1 cellular context compared by ENCODE assay signal in genomic region chr18:23523429-23524212, GRCh38.
TF ChIP-seq lines count a peak whose summit lies in the region.

No MANE protein-coding gene starts in this region.

TF ChIP-seq in GM12878, 131 proteins besides CTCF, POLR2A, EP300 and RAD21 (continued from another document and continues in another):
- TF ChIP-seq ZBTB11 (CRISPR knock-in tag; IDR thresholded peaks at IDR 0.05) (no peak), PKNOX1 (IDR thresholded peaks at IDR 0.05) (peak; percentile 65; the same call in 1 of the 2 replicates), PAX5 (IDR thresholded peaks at IDR 0.05; ENCODE audit: borderline replicate concordance, low read depth, low read length) (no peak), MTA2 (IDR thresholded peaks at IDR 0.05; ENCODE audit: low read depth) (no peak), JUND (IDR thresholded peaks at IDR 0.05; ENCODE audit: low read depth, low read length) (no peak), RELA (IDR thresholded peaks at IDR 0.05; ENCODE audit: borderline replicate concordance, partially characterized antibody) (no peak), ESRRA (IDR thresholded peaks at IDR 0.05; ENCODE audit: low read length) (no peak), MXI1 (IDR thresholded peaks at IDR 0.05; ENCODE audit: low read depth, low read length) (no peak), DPF2 (IDR thresholded peaks at IDR 0.05) (no peak), CBX5 (IDR thresholded peaks at IDR 0.05; ENCODE audit: low read depth) (no peak), ZNF622 (IDR thresholded peaks at IDR 0.05) (no peak), WRNIP1 (IDR thresholded peaks at IDR 0.05; ENCODE audit: borderline replicate concordance, low read depth, low read length) (no peak), RCOR1 (conservative IDR thresholded peaks at IDR 0.05; ENCODE audit: low read depth, low read length) (no peak), CHD2 (IDR thresholded peaks at IDR 0.05; ENCODE audit: borderline replicate concordance, low read depth, low read length) (no peak), FOXK2 (IDR thresholded peaks at IDR 0.05) (no peak), ZNF24 (IDR thresholded peaks at IDR 0.05) (no peak), STAT3 (IDR thresholded peaks at IDR 0.05; ENCODE audit: low read depth, low read length) (no peak), GATAD2B (conservative IDR thresholded peaks at IDR 0.05; ENCODE audit: low read depth) (no peak), BRCA1 (IDR thresholded peaks at IDR 0.05; ENCODE audit: low read depth, low read length) (no peak), SREBF1 (IDR thresholded peaks at IDR 0.05; ENCODE audit: low read length) (no peak), KAT2A (conservative IDR thresholded peaks at IDR 0.05; ENCODE audit: control insufficient read depth, low read depth, low read length) (no peak), JUNB (IDR thresholded peaks at IDR 0.05) (peak; percentile 51), ZSCAN29 (IDR thresholded peaks at IDR 0.05) (no peak), CEBPB (IDR thresholded peaks at IDR 0.05; ENCODE audit: borderline replicate concordance in 1 of 2, low read depth in 2 of 2, low read length in 2 of 2) (no peak), NFXL1 (IDR thresholded peaks at IDR 0.05; ENCODE audit: borderline replicate concordance) (no peak), ZNF384 (IDR thresholded peaks at IDR 0.05; ENCODE audit: borderline replicate concordance, low read depth, low read length) (peak; percentile 55), SPI1 (IDR thresholded peaks at IDR 0.05; ENCODE audit: borderline replicate concordance, insufficient read depth, low read depth, low read length) (peak; percentile 72), SIX5 (IDR thresholded peaks at IDR 0.05; ENCODE audit: low read depth, low read length, severe bottlenecking) (no peak), MYC (IDR thresholded peaks at IDR 0.05; ENCODE audit: insufficient read depth, insufficient read length, insufficient replicate concordance, low read length, severe bottlenecking) (no peak), NR2F1 (conservative IDR thresholded peaks at IDR 0.05) (no peak), MYB (IDR thresholded peaks at IDR 0.05; ENCODE audit: borderline replicate concordance, low read depth, low read length) (no peak), NR2C1 (IDR thresholded peaks at IDR 0.05) (no peak), MEF2A (IDR thresholded peaks at IDR 0.05; ENCODE audit: insufficient read depth, low read depth, low read length) (peak; percentile 77; the same call in 1 of the 2 replicates), EZH2 (IDR thresholded peaks at IDR 0.05; ENCODE audit: borderline replicate concordance, control insufficient read depth, low read depth, low read length) (no peak), TAF1 (IDR thresholded peaks at IDR 0.05; ENCODE audit: borderline replicate concordance, low read depth, low read length) (no peak), SRF (IDR thresholded peaks at IDR 0.05; ENCODE audit: low read depth in 2 of 2, low read length in 2 of 2) (no peak), NR2C2 (IDR thresholded peaks at IDR 0.05; ENCODE audit: borderline replicate concordance, control insufficient read depth, insufficient read length, low read depth) (no peak), RAD51 (IDR thresholded peaks at IDR 0.05) (no peak; the same call in 1 of the 2 replicates), RB1 (IDR thresholded peaks at IDR 0.05; ENCODE audit: borderline replicate concordance) (no peak), PRDM15 (CRISPR knock-in tag; IDR thresholded peaks at IDR 0.05) (no peak), NBN (IDR thresholded peaks at IDR 0.05) (no peak), USF1 (IDR thresholded peaks at IDR 0.05; ENCODE audit: borderline replicate concordance, extremely low read length, insufficient read depth, low read depth, low read length) (no peak)
- TF ChIP-seq, protein P1, sequence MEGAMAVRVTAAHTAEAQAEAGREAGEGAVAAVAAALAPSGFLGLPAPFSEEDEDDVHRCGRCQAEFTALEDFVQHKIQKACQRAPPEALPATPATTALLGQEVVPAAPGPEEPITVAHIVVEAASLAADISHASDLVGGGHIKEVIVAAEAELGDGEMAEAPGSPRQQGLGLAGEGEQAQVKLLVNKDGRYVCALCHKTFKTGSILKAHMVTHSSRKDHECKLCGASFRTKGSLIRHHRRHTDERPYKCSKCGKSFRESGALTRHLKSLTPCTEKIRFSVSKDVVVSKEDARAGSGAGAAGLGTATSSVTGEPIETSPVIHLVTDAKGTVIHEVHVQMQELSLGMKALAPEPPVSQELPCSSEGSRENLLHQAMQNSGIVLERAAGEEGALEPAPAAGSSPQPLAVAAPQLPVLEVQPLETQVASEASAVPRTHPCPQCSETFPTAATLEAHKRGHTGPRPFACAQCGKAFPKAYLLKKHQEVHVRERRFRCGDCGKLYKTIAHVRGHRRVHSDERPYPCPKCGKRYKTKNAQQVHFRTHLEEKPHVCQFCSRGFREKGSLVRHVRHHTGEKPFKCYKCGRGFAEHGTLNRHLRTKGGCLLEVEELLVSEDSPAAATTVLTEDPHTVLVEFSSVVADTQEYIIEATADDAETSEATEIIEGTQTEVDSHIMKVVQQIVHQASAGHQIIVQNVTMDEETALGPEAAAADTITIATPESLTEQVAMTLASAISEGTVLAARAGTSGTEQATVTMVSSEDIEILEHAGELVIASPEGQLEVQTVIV (IDR thresholded peaks at IDR 0.05; ENCODE audit: borderline replicate concordance, partially characterized antibody), result no peak
- TF ChIP-seq, protein P2, sequence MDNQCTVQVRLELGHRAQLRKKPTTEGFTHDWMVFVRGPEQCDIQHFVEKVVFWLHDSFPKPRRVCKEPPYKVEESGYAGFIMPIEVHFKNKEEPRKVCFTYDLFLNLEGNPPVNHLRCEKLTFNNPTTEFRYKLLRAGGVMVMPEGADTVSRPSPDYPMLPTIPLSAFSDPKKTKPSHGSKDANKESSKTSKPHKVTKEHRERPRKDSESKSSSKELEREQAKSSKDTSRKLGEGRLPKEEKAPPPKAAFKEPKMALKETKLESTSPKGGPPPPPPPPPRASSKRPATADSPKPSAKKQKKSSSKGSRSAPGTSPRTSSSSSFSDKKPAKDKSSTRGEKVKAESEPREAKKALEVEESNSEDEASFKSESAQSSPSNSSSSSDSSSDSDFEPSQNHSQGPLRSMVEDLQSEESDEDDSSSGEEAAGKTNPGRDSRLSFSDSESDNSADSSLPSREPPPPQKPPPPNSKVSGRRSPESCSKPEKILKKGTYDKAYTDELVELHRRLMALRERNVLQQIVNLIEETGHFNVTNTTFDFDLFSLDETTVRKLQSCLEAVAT (IDR thresholded peaks at IDR 0.05), result 0 out of 2 replicates have a peak, but pooled peaks have one; percentile 20
- TF ChIP-seq, protein P3, sequence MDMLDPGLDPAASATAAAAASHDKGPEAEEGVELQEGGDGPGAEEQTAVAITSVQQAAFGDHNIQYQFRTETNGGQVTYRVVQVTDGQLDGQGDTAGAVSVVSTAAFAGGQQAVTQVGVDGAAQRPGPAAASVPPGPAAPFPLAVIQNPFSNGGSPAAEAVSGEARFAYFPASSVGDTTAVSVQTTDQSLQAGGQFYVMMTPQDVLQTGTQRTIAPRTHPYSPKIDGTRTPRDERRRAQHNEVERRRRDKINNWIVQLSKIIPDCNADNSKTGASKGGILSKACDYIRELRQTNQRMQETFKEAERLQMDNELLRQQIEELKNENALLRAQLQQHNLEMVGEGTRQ (IDR thresholded peaks at IDR 0.05; ENCODE audit: borderline replicate concordance, low read depth, low read length), result no peak
- TF ChIP-seq, protein P4, sequence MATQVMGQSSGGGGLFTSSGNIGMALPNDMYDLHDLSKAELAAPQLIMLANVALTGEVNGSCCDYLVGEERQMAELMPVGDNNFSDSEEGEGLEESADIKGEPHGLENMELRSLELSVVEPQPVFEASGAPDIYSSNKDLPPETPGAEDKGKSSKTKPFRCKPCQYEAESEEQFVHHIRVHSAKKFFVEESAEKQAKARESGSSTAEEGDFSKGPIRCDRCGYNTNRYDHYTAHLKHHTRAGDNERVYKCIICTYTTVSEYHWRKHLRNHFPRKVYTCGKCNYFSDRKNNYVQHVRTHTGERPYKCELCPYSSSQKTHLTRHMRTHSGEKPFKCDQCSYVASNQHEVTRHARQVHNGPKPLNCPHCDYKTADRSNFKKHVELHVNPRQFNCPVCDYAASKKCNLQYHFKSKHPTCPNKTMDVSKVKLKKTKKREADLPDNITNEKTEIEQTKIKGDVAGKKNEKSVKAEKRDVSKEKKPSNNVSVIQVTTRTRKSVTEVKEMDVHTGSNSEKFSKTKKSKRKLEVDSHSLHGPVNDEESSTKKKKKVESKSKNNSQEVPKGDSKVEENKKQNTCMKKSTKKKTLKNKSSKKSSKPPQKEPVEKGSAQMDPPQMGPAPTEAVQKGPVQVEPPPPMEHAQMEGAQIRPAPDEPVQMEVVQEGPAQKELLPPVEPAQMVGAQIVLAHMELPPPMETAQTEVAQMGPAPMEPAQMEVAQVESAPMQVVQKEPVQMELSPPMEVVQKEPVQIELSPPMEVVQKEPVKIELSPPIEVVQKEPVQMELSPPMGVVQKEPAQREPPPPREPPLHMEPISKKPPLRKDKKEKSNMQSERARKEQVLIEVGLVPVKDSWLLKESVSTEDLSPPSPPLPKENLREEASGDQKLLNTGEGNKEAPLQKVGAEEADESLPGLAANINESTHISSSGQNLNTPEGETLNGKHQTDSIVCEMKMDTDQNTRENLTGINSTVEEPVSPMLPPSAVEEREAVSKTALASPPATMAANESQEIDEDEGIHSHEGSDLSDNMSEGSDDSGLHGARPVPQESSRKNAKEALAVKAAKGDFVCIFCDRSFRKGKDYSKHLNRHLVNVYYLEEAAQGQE (IDR thresholded peaks at IDR 0.05; ENCODE audit: low read depth, low read length), result no peak
